In genomic region chr14:95585971-95586620, GRCh38 we compare ENCODE assay signal across 32 cellular contexts.
"Had no signal": no experiment of that assay in that cellular context is flagged by ENCODE, and none has a peak within 500 bp of the region (broad histone marks: within the 10 kb centered on the region; RNA-seq: fewer than 3 reads in every experiment).

No MANE protein-coding gene starts in this region.

- H3K4me3 ChIP-seq: esophagus muscularis mucosa, gastrocnemius medialis, heart left ventricle had no signal

- ATAC-seq: activated naive CD4-positive, alpha-beta T cell treated with anti-CD3 and anti-CD28 coated beads, Interleukin-2, amount 50 U/mL, for 72 hours; activated T-cell treated with anti-CD3 and anti-CD28 coated beads, Interleukin-2, amount 50 U/mL, for 72 hours; effector memory CD8-positive, alpha-beta T cell; foreskin keratinocyte; gastrocnemius medialis; heart left ventricle; WTC11 had no signal

- H3K9me3 ChIP-seq: gastrocnemius medialis had no signal

- H3K27ac ChIP-seq: brain microvascular endothelial cell, esophagus muscularis mucosa, foreskin keratinocyte, gastrocnemius medialis, heart left ventricle had no signal

- DNase-seq: activated CD4-positive, alpha-beta memory T cell treated with anti-CD3 and anti-CD28 coated beads, Interleukin-2, amount 10 ng/mL, durations not matched to agents 7 days and 5 days; activated CD4-positive, alpha-beta T cell treated with anti-CD3 and anti-CD28 coated beads for 1 hour; activated CD4-positive, alpha-beta T cell treated with anti-CD3 and anti-CD28 coated beads for 4 hours; activated CD4-positive, alpha-beta T cell treated with anti-CD3 and anti-CD28 coated beads, Interleukin-2, amount 10 ng/mL, durations not matched to agents 7 days and 5 days; activated CD4-positive, alpha-beta T cell treated with anti-CD3 and anti-CD28 coated beads, Interleukin-2, amount 50 U/mL, for 4 hours; activated CD8-positive, alpha-beta memory T cell treated with anti-CD3 and anti-CD28 coated beads, Interleukin-2, amount 50 U/mL, for 48 hours; activated gamma-delta T cell; activated naive CD4-positive, alpha-beta T cell; activated naive CD4-positive, alpha-beta T cell treated with anti-CD3 and anti-CD28 coated beads, Interleukin-2, amount 10 ng/mL, durations not matched to agents 7 days and 5 days; activated naive CD8-positive, alpha-beta T cell treated with anti-CD3 and anti-CD28 coated beads, Interleukin-2, amount 10 ng/mL, durations not matched to agents 7 days and 5 days; activated T-cell treated with anti-CD3 and anti-CD28 coated beads for 4 hours; activated T-cell treated with anti-CD3 and anti-CD28 coated beads, Interleukin-2, amount 50 U/mL, for 24 hours; activated T-cell treated with anti-CD3 and anti-CD28 coated beads, Interleukin-2, amount 50 U/mL, for 72 hours; amniotic stem cell; anterior cingulate cortex; brain microvascular endothelial cell; cortex of kidney; dermis blood vessel endothelial cell; effector CD4-positive, alpha-beta T cell; effector memory CD8-positive, alpha-beta T cell; erythroblast; foreskin keratinocyte; gastrocnemius medialis; glutamatergic neuron; heart left ventricle; T-helper 2 cell had no signal

- H3K36me3 ChIP-seq: brain microvascular endothelial cell, esophagus muscularis mucosa, gastrocnemius medialis, heart left ventricle had no signal

- FAIRE-seq: astrocyte, bronchial epithelial cell, colon had no signal

- H3K27me3 ChIP-seq: brain microvascular endothelial cell, foreskin keratinocyte had no signal
